Comparison of ENCODE assay signal across 10 cellular contexts in the genomic region with DNA sequence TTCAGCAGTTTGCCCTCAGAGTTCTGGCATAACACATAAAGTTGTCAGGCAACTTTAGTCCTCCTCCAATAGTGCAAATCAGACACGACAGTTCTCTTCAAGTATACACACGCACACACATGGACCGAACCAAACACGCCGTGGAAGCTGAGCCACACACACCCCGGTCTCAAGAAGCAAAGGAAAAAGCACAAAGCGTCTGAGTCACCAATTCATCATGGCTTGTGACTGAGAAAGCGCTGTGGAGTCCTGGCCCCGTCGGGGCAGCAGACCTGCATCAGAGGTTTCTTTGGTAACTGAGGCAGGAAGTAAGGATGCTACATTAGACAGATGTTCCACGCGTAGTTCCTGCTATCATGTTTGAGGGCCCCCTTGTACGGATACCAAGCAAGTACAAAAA.
DNase-seq lines count a peak whose midpoint lies in the region; ATAC-seq and TF ChIP-seq lines count a peak whose summit lies in the region.
"Had no signal": no experiment of that assay in that cellular context is flagged by ENCODE, and none has a peak within 500 bp of the region (broad histone marks: within the 10 kb centered on the region; RNA-seq: fewer than 3 reads in every experiment).

No MANE protein-coding gene starts in this region.

- H3K36me3 ChIP-seq in thoracic aorta: peaks cover 7% of the 10 kb centered on the region

- intact Hi-C loops in Right ventricle myocardium superior (cut with DNase I): no loop called here
- intact Hi-C loops in cardiac septum (cut with DNase I): no loop called here

- no peaks in the 10 kb centered on the region for H3K9me3 ChIP-seq in thoracic aorta

- ATAC-seq in Right ventricle myocardium superior (ENCODE audit: poor library complexity) (no peak), thoracic aorta (ENCODE audit: insufficient number of reproducible peaks, low FRiP score, low read depth) (no peak), HG02970 (IDR thresholded peaks at IDR 0.05; ENCODE audit: low FRiP score, unreplicated experiment) (no peak)

- peaks cover 62 to 98% of the 10 kb centered on the region in 2 donors for H3K4me1 ChIP-seq in thoracic aorta (ENCODE audit: control insufficient read depth in 1 of 2, low read depth in 2 of 2)

- peak overlapping the region; percentile 55 to 87 for H3K27ac ChIP-seq in thoracic aorta

- H3K27me3 ChIP-seq in thoracic aorta (replicated peaks; ENCODE audit: insufficient read depth): no peaks in the 10 kb centered on the region

- DNase-seq in Right ventricle myocardium superior: peak; percentile 43
- DNase-seq in cardiac septum (ENCODE audit: low spot score): no peak
- DNase-seq in amniotic epithelial cell (ENCODE audit: low read depth): peak; percentile 79
- DNase-seq in iris pigment epithelial cell (ENCODE audit: low read depth): peak; percentile 93
- DNase-seq in thoracic aorta (ENCODE audit: low spot score): no peak
- DNase-seq in ureter (ENCODE audit: low spot score): no peak
- no peak for DNase-seq in NCI-H146 treated with DMSO at 0.1 percent for 48 hours (lab: John Stamatoyannopoulos, UW; ENCODE audit: unreplicated experiment)
- DNase-seq: DMS79, NCI-H1930 had no signal

- no peak for TF ChIP-seq CTCF in thoracic aorta (IDR thresholded peaks at IDR 0.05)

- H3K4me3 ChIP-seq in thoracic aorta: no peak overlapping the region

Comparison
In these comparisons a context has a peak if more than half of its experiments do, and no peak if none do; other contexts are left out.
1. DNase-seq: peak in Right ventricle myocardium superior (single experiment), amniotic epithelial cell (single experiment) and iris pigment epithelial cell (single experiment); none in cardiac septum (single experiment), thoracic aorta (single experiment), ureter (single experiment) and NCI-H146 treated with DMSO at 0.1 percent for 48 hours (single experiment).